ENCODE assay signal across 30 cellular contexts in the genomic region with DNA sequence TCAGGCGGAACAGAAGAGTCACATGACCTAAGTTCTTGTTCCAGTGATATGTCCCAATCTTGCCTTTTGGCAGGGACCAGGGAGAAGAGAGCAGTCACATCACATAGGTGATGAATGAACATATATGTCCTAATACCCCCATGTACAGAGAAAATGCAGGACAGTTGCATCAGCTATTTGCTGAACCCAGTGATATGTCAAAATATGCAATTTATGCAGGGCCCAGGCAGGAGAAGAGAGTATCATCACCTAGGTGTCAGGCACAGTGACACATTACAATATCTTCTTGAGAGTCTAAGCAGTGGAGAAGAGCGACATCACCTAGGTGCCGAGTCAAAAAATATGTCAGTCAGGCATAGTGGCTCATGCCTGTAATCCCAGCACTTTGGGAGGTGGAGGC.
"Had no signal": no experiment of that assay in that cellular context is flagged by ENCODE, and none has a peak within 500 bp of the region (broad histone marks: within the 10 kb centered on the region; RNA-seq: fewer than 3 reads in every experiment).

No MANE protein-coding gene starts in this region.

- H3K27ac ChIP-seq: body of pancreas, brain microvascular endothelial cell, breast epithelium, WERI-Rb-1 had no signal

- DNase-seq: activated CD4-positive, alpha-beta memory T cell treated with anti-CD3 and anti-CD28 coated beads, Interleukin-2, amount 10 ng/mL, durations not matched to agents 7 days and 5 days; activated CD4-positive, alpha-beta T cell treated with anti-CD3 and anti-CD28 coated beads for 1 hour; activated CD4-positive, alpha-beta T cell treated with anti-CD3 and anti-CD28 coated beads for 36 hours; activated CD4-positive, alpha-beta T cell treated with anti-CD3 and anti-CD28 coated beads for 48 hours; activated CD4-positive, alpha-beta T cell treated with anti-CD3 and anti-CD28 coated beads, Interleukin-2, amount 10 ng/mL, durations not matched to agents 7 days and 5 days; activated CD4-positive, alpha-beta T cell treated with anti-CD3 and anti-CD28 coated beads, Interleukin-2, amount 50 U/mL, for 48 hours; activated CD4-positive, CD25-positive, alpha-beta regulatory T cell; activated CD8-positive, alpha-beta memory T cell treated with anti-CD3 and anti-CD28 coated beads for 24 hours; activated CD8-positive, alpha-beta memory T cell treated with anti-CD3 and anti-CD28 coated beads, Interleukin-2, amount 10 ng/mL, durations not matched to agents 7 days and 5 days; activated CD8-positive, alpha-beta memory T cell treated with anti-CD3 and anti-CD28 coated beads, Interleukin-2, amount 50 U/mL, for 48 hours; activated CD8-positive, alpha-beta T cell treated with anti-CD3 and anti-CD28 coated beads, Interleukin-2, amount 10 ng/mL, durations not matched to agents 7 days and 5 days; activated effector memory CD4-positive, alpha-beta T cell treated with Interleukin-2 at 50 U/mL for 16 hours; activated gamma-delta T cell; activated naive CD4-positive, alpha-beta T cell treated with anti-CD3 and anti-CD28 coated beads, Interleukin-2, amount 10 ng/mL, durations not matched to agents 7 days and 5 days; activated naive CD4-positive, alpha-beta T cell treated with Interleukin-2 at 50 U/mL for 16 hours; activated naive CD8-positive, alpha-beta T cell treated with anti-CD3 and anti-CD28 coated beads, Interleukin-2, amount 10 ng/mL, durations not matched to agents 7 days and 5 days; activated naive CD8-positive, alpha-beta T cell treated with anti-CD3 and anti-CD28 coated beads, Interleukin-2, amount 50 U/mL, for 24 hours; activated T-cell treated with anti-CD3 and anti-CD28 coated beads, Interleukin-2, amount 50 U/mL, for 24 hours; activated T-cell treated with anti-CD3 and anti-CD28 coated beads, Interleukin-2, amount 50 U/mL, for 48 hours; amygdala; anterior cingulate cortex; body of pancreas; brain microvascular endothelial cell; central memory CD4-positive, alpha-beta T cell; T-helper 17 cell; WERI-Rb-1 had no signal

- H3K27me3 ChIP-seq: body of pancreas, brain microvascular endothelial cell, breast epithelium had no signal

- H3K36me3 ChIP-seq: brain microvascular endothelial cell, breast epithelium, WERI-Rb-1 had no signal

- H3K9me3 ChIP-seq: body of pancreas, breast epithelium had no signal

- FAIRE-seq: astrocyte had no signal

- H3K4me1 ChIP-seq: body of pancreas, breast epithelium had no signal

- ATAC-seq: activated CD4-positive, alpha-beta T cell treated with anti-CD3 and anti-CD28 coated beads for 36 hours; activated CD4-positive, CD25-positive, alpha-beta regulatory T cell treated with anti-CD3 and anti-CD28 coated beads, Interleukin-2, amount 50 U/mL, for 24 hours; activated CD8-positive, alpha-beta memory T cell treated with anti-CD3 and anti-CD28 coated beads, Interleukin-2, amount 10 ng/mL, durations not matched to agents 7 days and 5 days; activated CD8-positive, alpha-beta T cell treated with anti-CD3 and anti-CD28 coated beads, Interleukin-2, amount 10 ng/mL, durations not matched to agents 7 days and 5 days; activated naive CD8-positive, alpha-beta T cell treated with anti-CD3 and anti-CD28 coated beads, Interleukin-2, amount 50 U/mL, for 24 hours; body of pancreas; T-helper 17 cell; WTC11 had no signal

- H3K4me3 ChIP-seq: body of pancreas, breast epithelium had no signal
